In the genomic region with DNA sequence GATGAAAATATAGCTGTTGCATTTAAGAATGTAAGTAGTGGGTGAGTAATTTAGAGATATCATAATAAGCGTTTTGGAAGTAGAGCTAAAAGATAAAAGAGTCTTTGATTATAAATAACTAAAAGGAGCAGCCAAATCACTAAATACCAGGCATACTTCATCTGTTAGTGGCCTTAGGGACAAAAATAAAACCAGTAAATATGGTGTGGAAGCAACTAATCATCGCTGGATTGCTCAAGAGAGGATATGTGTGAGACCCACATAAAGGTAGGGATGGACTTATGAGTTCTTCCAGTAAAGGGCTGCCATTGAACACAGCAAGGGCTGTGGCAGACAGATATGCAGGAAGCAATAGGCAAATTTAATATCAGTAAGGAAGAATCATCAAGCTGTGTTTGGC, we compare ENCODE assay signal across 14 cellular contexts.
A peak's percentile ranks its signal among the peaks of the same experiment; 100 is the strongest.
DNase-seq lines count a peak whose midpoint lies in the region; ATAC-seq and TF ChIP-seq lines count a peak whose summit lies in the region.
"Had no signal": no experiment of that assay in that cellular context is flagged by ENCODE, and none has a peak within 500 bp of the region (broad histone marks: within the 10 kb centered on the region; RNA-seq: fewer than 3 reads in every experiment).

No MANE protein-coding gene starts in this region.

- H3K4me1 ChIP-seq in heart left ventricle, result peaks cover 0 to 21% (median 0%) of the 10 kb centered on the region in 12 donors
- peaks cover 2% of the 10 kb centered on the region for H3K4me1 ChIP-seq in right cardiac atrium (ENCODE audit: control insufficient read depth, insufficient read depth, low read length)
- no peaks in the 10 kb centered on the region for H3K4me1 ChIP-seq in GM23338 (ENCODE audit: insufficient read depth)

- no peaks in the 10 kb centered on the region for H3K27me3 ChIP-seq in heart left ventricle
- no peaks in the 10 kb centered on the region for H3K27me3 ChIP-seq in right cardiac atrium (ENCODE audit: control insufficient read depth, insufficient read depth)
- no peaks in the 10 kb centered on the region for H3K27me3 ChIP-seq in GM23338 (ENCODE audit: insufficient read depth)

- CTCF ChIA-PET in activated naive CD4-positive, alpha-beta T cell treated with anti-CD3 and anti-CD28 coated beads, Interleukin-2, amount 10 ng/mL, durations not matched to agents 7 days and 5 days (lab: Charles Lee), result no interaction called here

- no peaks in the 10 kb centered on the region for H3K79me2 ChIP-seq in GM23338 (replicated peaks; ENCODE audit: insufficient read depth)

- no peak overlapping the region for H3K4me2 ChIP-seq in GM23338

- no peak for DNase-seq in activated naive CD4-positive, alpha-beta T cell treated with anti-CD3 and anti-CD28 coated beads, Interleukin-2, amount 10 ng/mL, durations not matched to agents 7 days and 5 days
- no peak for DNase-seq in activated naive CD4-positive, alpha-beta T cell treated with anti-CD3 and anti-CD28 coated beads, Interleukin-2, amount 50 U/mL, for 16 hours
- DNase-seq in heart left ventricle (no peak), right cardiac atrium (no peak), GM20000 (ENCODE audit: low spot score) (no peak), GM23338 (ENCODE audit: low spot score) (no peak)
- DNase-seq: CD8-positive, alpha-beta T cell; DMS53; GF-D8 had no signal

- H3K4me1 Mint-ChIP-seq in activated naive CD4-positive, alpha-beta T cell treated with anti-CD3 and anti-CD28 coated beads, Interleukin-2, amount 10 ng/mL, durations not matched to agents 7 days and 5 days, result no peaks in the 10 kb centered on the region
- no peaks in the 10 kb centered on the region for H3K4me1 Mint-ChIP-seq in GM23338
- H3K4me1 Mint-ChIP-seq: CD14-positive monocyte had no signal

- TF ChIP-seq CTCF in heart left ventricle (IDR thresholded peaks at IDR 0.05), result no peak
- TF ChIP-seq CTCF in GM20000 (IDR thresholded peaks at IDR 0.05; ENCODE audit: extremely low read depth, missing control alignments), result no peak
- no peak for TF ChIP-seq CTCF in GM23338 (conservative IDR thresholded peaks at IDR 0.05; ENCODE audit: low read depth in 2 of 2)

- no peaks in the 10 kb centered on the region for H4K20me1 ChIP-seq in GM23338 (replicated peaks; ENCODE audit: insufficient read depth)

- no peaks in the 10 kb centered on the region for H3K9me2 ChIP-seq in GM23338 (ENCODE audit: insufficient read depth)

- no peaks in the 10 kb centered on the region for H3K9me3 ChIP-seq in heart left ventricle
- H3K9me3 ChIP-seq in right cardiac atrium (ENCODE audit: control insufficient read depth, low read length), result no peaks in the 10 kb centered on the region

- ATAC-seq in heart left ventricle (peak in 3 of 4 donors; percentile 39 to 65 (median 52)), right cardiac atrium (peak; percentile 46 to 74), GM21576 (IDR thresholded peaks at IDR 0.05; ENCODE audit: unreplicated experiment) (no peak), GM23338 (no peak)
- ATAC-seq: CD8-positive, alpha-beta T cell; HCT116 had no signal

- H3K36me3 ChIP-seq in heart left ventricle, result no peaks in the 10 kb centered on the region
- H3K36me3 ChIP-seq in GM23338 (ENCODE audit: insufficient read depth), result no peaks in the 10 kb centered on the region

- intact Hi-C loops in heart left ventricle (cut with DNase I) (loop anchor here in 1 of 10 donors (5.0 kb wide), 1 partner anchor 98 kb away; no protein-coding TSS in a partner anchor), right cardiac atrium (cut with DNase I) (no loop called here)

- H3K27me3 Mint-ChIP-seq in activated naive CD4-positive, alpha-beta T cell treated with anti-CD3 and anti-CD28 coated beads, Interleukin-2, amount 10 ng/mL, durations not matched to agents 7 days and 5 days, result no peaks in the 10 kb centered on the region
- no peaks in the 10 kb centered on the region for H3K27me3 Mint-ChIP-seq in GM23338 (ENCODE audit: insufficient read depth, low read depth, poor library complexity)

- peak overlapping the region; percentile 55 for H3K27ac Mint-ChIP-seq in activated naive CD4-positive, alpha-beta T cell treated with anti-CD3 and anti-CD28 coated beads, Interleukin-2, amount 10 ng/mL, durations not matched to agents 7 days and 5 days
- no peak overlapping the region for H3K27ac Mint-ChIP-seq in GM23338
- H3K27ac Mint-ChIP-seq: CD14-positive monocyte; CD8-positive, alpha-beta T cell had no signal

- no peak overlapping the region for H2AFZ ChIP-seq in GM23338

- WGBS in heart left ventricle, 4 donors, result 24 to 33% (median 31%) methylated on average over 2 of the region's 2 CpGs
- 39% methylated on average over 2 of the region's 2 CpGs for WGBS in right cardiac atrium

- no peaks in the 10 kb centered on the region for H3F3A ChIP-seq in GM23338 (replicated peaks; ENCODE audit: low read depth)

- H3K4me3 Mint-ChIP-seq in activated naive CD4-positive, alpha-beta T cell treated with anti-CD3 and anti-CD28 coated beads, Interleukin-2, amount 10 ng/mL, durations not matched to agents 7 days and 5 days, result no peak overlapping the region
- H3K4me3 Mint-ChIP-seq in GM23338, result no peak overlapping the region
- H3K4me3 Mint-ChIP-seq: CD14-positive monocyte; CD8-positive, alpha-beta T cell had no signal

- no peaks in the 10 kb centered on the region for H3K36me3 Mint-ChIP-seq in activated naive CD4-positive, alpha-beta T cell treated with anti-CD3 and anti-CD28 coated beads, Interleukin-2, amount 10 ng/mL, durations not matched to agents 7 days and 5 days
- H3K36me3 Mint-ChIP-seq in GM23338 (ENCODE audit: low read depth), result peaks cover 17% of the 10 kb centered on the region
- H3K36me3 Mint-ChIP-seq: CD14-positive monocyte; CD8-positive, alpha-beta T cell had no signal

- no peak overlapping the region for H3K4me3 ChIP-seq in heart left ventricle
- no peak overlapping the region for H3K4me3 ChIP-seq in right cardiac atrium (ENCODE audit: low read length)
- no peak overlapping the region for H3K4me3 ChIP-seq in GM23338

- H3K27ac ChIP-seq in heart left ventricle, result peak overlapping the region in 4 of 12 donors; percentile 7 to 65 (median 28)
- no peak overlapping the region for H3K27ac ChIP-seq in right cardiac atrium (ENCODE audit: low read length)
- no peak overlapping the region for H3K27ac ChIP-seq in GM23338 (ENCODE audit: low read depth)
- H3K27ac ChIP-seq: 22Rv1, HL-60 had no signal

- H3K9me3 Mint-ChIP-seq in activated naive CD4-positive, alpha-beta T cell treated with anti-CD3 and anti-CD28 coated beads, Interleukin-2, amount 10 ng/mL, durations not matched to agents 7 days and 5 days, result no peaks in the 10 kb centered on the region
- peaks cover 87% of the 10 kb centered on the region for H3K9me3 Mint-ChIP-seq in GM23338
- H3K9me3 Mint-ChIP-seq: CD8-positive, alpha-beta T cell had no signal

- no peak for TF ChIP-seq POLR2A in heart left ventricle (IDR thresholded peaks at IDR 0.05)

TF ChIP-seq in GM23338, 12 proteins besides CTCF, POLR2A, EP300 and RAD21 (continues in another document):
- TF ChIP-seq ZNF114 (CRISPR knock-in tag; IDR thresholded peaks at IDR 0.05), result no peak

Comparison
In these comparisons a context has a peak if more than half of its experiments do, and no peak if none do; other contexts are left out.
1. ATAC-seq: peak in heart left ventricle (3 of 4) and right cardiac atrium (2 of 2); none in GM21576 (single experiment) and GM23338 (single experiment).